9 cellular contexts compared by ENCODE assay signal in the genomic region with DNA sequence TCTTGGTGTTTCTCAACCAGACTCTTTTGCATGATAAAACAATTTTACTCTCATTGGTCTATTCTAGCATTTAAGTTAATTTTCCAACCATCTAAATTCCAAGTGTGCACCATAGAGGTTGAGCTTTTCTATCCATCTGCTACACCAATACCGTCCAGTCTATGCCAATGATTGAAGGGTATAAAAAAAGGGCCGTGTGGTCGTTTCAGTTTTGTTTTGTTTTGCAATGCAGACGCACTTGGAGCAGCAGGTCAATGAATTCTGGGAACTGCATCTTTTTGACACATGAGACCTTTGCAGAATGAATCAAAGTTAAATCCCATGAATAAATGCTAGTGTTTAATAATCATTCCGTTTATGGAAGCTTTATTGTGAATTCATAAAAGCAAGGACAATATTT.
DNase-seq lines count a peak whose midpoint lies in the region; ATAC-seq and TF ChIP-seq lines count a peak whose summit lies in the region.
"Had no signal": no experiment of that assay in that cellular context is flagged by ENCODE, and none has a peak within 500 bp of the region (broad histone marks: within the 10 kb centered on the region; RNA-seq: fewer than 3 reads in every experiment).

No MANE protein-coding gene starts in this region.

- DNase-seq in GM23248 (peak; percentile 33), right cardiac atrium (no peak), D341Med (ENCODE audit: low spot score) (no peak), NCI-H69 (lab: John Stamatoyannopoulos, UW) (no peak)
- DNase-seq in stimulated activated naive CD4-positive, alpha-beta T cell treated with Interleukin-2 at 50 U/mL for 16 hours (lab: John Stamatoyannopoulos, UW), result no peak
- DNase-seq: uterus had no signal

- H3K36me3 ChIP-seq in GM23248 (ENCODE audit: low read depth) (no peaks in the 10 kb centered on the region), SU-DHL-6 (ENCODE audit: low read length) (no peaks in the 10 kb centered on the region)
- H3K36me3 ChIP-seq: uterus had no signal

- H4K20me1 ChIP-seq in GM23248 (ENCODE audit: insufficient read depth), result no peaks in the 10 kb centered on the region
- H4K20me1 ChIP-seq in SU-DHL-6 (ENCODE audit: low read depth, low read length), result no peaks in the 10 kb centered on the region

- H3K27ac ChIP-seq in 22Rv1 (peak overlapping the region; percentile 78), GM23248 (peak overlapping the region; percentile 92), SU-DHL-6 (ENCODE audit: low read depth, low read length) (peak overlapping the region; percentile 95), right cardiac atrium (ENCODE audit: low read length) (peak overlapping the region; percentile 19)

- WGBS in GM23248 (ENCODE audit: low coverage in 1 of 2, low lambda C conversion rate in 2 of 2, missing lambda C conversion rate in 2 of 2), 2 experiments, result 5% methylated on average over 5 of the region's 5 CpGs
- WGBS in right cardiac atrium, result 19% methylated on average over 5 of the region's 5 CpGs

- intact Hi-C loops in right cardiac atrium (cut with DNase I), result no loop called here

- ATAC-seq in right cardiac atrium (peak in 1 of 2 donors; percentile 36), HG03520 (IDR thresholded peaks at IDR 0.05; ENCODE audit: unreplicated experiment) (no peak)

- in situ Hi-C loops in GM23248 (cut with MboI), result no loop called here

- H3F3A ChIP-seq in GM23248 (ENCODE audit: insufficient read depth), result peaks cover 23% of the 10 kb centered on the region
- H3F3A ChIP-seq in SU-DHL-6 (ENCODE audit: insufficient read depth), result peaks cover 47% of the 10 kb centered on the region

- H3K4me3 ChIP-seq in GM23248 (peak overlapping the region; percentile 66), SU-DHL-6 (ENCODE audit: insufficient read depth, low read length, poor library complexity, severe bottlenecking) (peak overlapping the region; percentile 41), right cardiac atrium (ENCODE audit: low read length) (peak overlapping the region; percentile 30)

- TF ChIP-seq CTCF in 22Rv1 (IDR thresholded peaks at IDR 0.05) (no peak), SU-DHL-6 (IDR thresholded peaks at IDR 0.05; ENCODE audit: insufficient read depth, low read length, poor library complexity, severe bottlenecking) (no peak)

- H3K27me3 ChIP-seq in GM23248 (replicated peaks; ENCODE audit: insufficient read depth), result no peaks in the 10 kb centered on the region
- no peaks in the 10 kb centered on the region for H3K27me3 ChIP-seq in SU-DHL-6 (ENCODE audit: low read length)
- no peaks in the 10 kb centered on the region for H3K27me3 ChIP-seq in right cardiac atrium (ENCODE audit: control insufficient read depth, insufficient read depth)
- H3K27me3 ChIP-seq: uterus had no signal

- no peaks in the 10 kb centered on the region for H3K9me2 ChIP-seq in GM23248 (ENCODE audit: insufficient read depth)
- H3K9me2 ChIP-seq in SU-DHL-6 (replicated peaks; ENCODE audit: insufficient read depth, low read length), result no peaks in the 10 kb centered on the region

- peak overlapping the region; percentile 86 for H3K4me2 ChIP-seq in GM23248 (ENCODE audit: unreplicated experiment)
- H3K4me2 ChIP-seq in SU-DHL-6 (ENCODE audit: low read depth, low read length, poor library complexity, severe bottlenecking), result peak overlapping the region; percentile 79

- H2AFZ ChIP-seq in GM23248 (peak overlapping the region; percentile 74), SU-DHL-6 (ENCODE audit: low read depth, low read length, severe bottlenecking) (peak overlapping the region; percentile 25)

- H3K9ac ChIP-seq in GM23248, result peak overlapping the region; percentile 71
- peak overlapping the region; percentile 44 for H3K9ac ChIP-seq in SU-DHL-6 (ENCODE audit: low read length)

- no peaks in the 10 kb centered on the region for H3K9me3 ChIP-seq in GM23248 (ENCODE audit: low read depth)
- no peaks in the 10 kb centered on the region for H3K9me3 ChIP-seq in SU-DHL-6 (ENCODE audit: insufficient read depth, low read length)
- no peaks in the 10 kb centered on the region for H3K9me3 ChIP-seq in right cardiac atrium (ENCODE audit: control insufficient read depth, low read length)
- H3K9me3 ChIP-seq: uterus had no signal

- H3K4me1 ChIP-seq in GM23248 (ENCODE audit: insufficient read depth), result peaks cover 31% of the 10 kb centered on the region
- H3K4me1 ChIP-seq in right cardiac atrium (ENCODE audit: control insufficient read depth, insufficient read depth, low read length), result peaks cover 2% of the 10 kb centered on the region
- H3K4me1 ChIP-seq: uterus had no signal

- no peaks in the 10 kb centered on the region for H3K79me2 ChIP-seq in GM23248 (ENCODE audit: insufficient read depth)
- no peaks in the 10 kb centered on the region for H3K79me2 ChIP-seq in SU-DHL-6 (ENCODE audit: insufficient read depth, low read length)

Comparison
In these comparisons a context has a peak if more than half of its experiments do, and no peak if none do; other contexts are left out.
1. H3K27ac ChIP-seq: peak in every context shown above with its lines; median percentile 95 in SU-DHL-6; 92 in GM23248; 78 in 22Rv1; 19 in right cardiac atrium.